Comparison of ENCODE assay signal across 2 cellular contexts in genomic region chr6:163308629-163309276, GRCh38.
A peak's percentile ranks its signal among the peaks of the same experiment; 100 is the strongest.
TF ChIP-seq lines count a peak whose summit lies in the region.

No MANE protein-coding gene starts in this region.

TF ChIP-seq in GM23338, 12 proteins besides CTCF, POLR2A, EP300 and RAD21:
- TF ChIP-seq ZNF331 (CRISPR knock-in tag; IDR thresholded peaks at IDR 0.05; ENCODE audit: low read depth) (no peak), NANOG (IDR thresholded peaks at IDR 0.05; ENCODE audit: borderline replicate concordance) (no peak)

TF ChIP-seq in H1, 55 proteins besides CTCF, POLR2A, EP300 and RAD21:
- TF ChIP-seq ATF2 (IDR thresholded peaks at IDR 0.05; ENCODE audit: low read length) (peak; percentile 69; the same call in 1 of the 2 replicates), ASH2L (IDR thresholded peaks at IDR 0.05; ENCODE audit: low read length) (no peak), MAX (IDR thresholded peaks at IDR 0.05) (peak; percentile 21; the same call in 1 of the 2 replicates), TAF1 (IDR thresholded peaks at IDR 0.05; ENCODE audit: low read depth, low read length) (no peak)
